15 cellular contexts compared by ENCODE assay signal in genomic region chr19:35348909-35349611, GRCh38. TPM values are rescaled to one million over a fixed set of nuclear protein-coding genes. Genes with fewer than 3 reads are reported as not detected.
DNase-seq lines count a peak whose midpoint lies in the region; ATAC-seq and TF ChIP-seq lines count a peak whose summit lies in the region.
"Had no signal": no experiment of that assay in that cellular context is flagged by ENCODE, and none has a peak within 500 bp of the region (broad histone marks: within the 10 kb centered on the region; RNA-seq: fewer than 3 reads in every experiment).

No MANE protein-coding gene starts in this region.

- H3K4me3 ChIP-seq in upper lobe of right lung (no peak overlapping the region), GM23248 (no peak overlapping the region)
- H3K4me3 ChIP-seq: cardiac muscle cell had no signal

- H3K4me1 Mint-ChIP-seq in activated naive CD4-positive, alpha-beta T cell treated with anti-CD3 and anti-CD28 coated beads, Interleukin-2, amount 50 U/mL, for 24 hours, result peaks cover 33% of the 10 kb centered on the region

- no peaks in the 10 kb centered on the region for H3K9me3 Mint-ChIP-seq in activated naive CD4-positive, alpha-beta T cell treated with anti-CD3 and anti-CD28 coated beads, Interleukin-2, amount 50 U/mL, for 24 hours

- H3K79me2 ChIP-seq in GM23248 (ENCODE audit: insufficient read depth), result no peaks in the 10 kb centered on the region

- H3K27ac ChIP-seq in upper lobe of right lung (no peak overlapping the region), GM23248 (no peak overlapping the region)
- H3K27ac ChIP-seq: cardiac muscle cell had no signal

- H4K20me1 ChIP-seq in GM23248 (ENCODE audit: insufficient read depth), result no peaks in the 10 kb centered on the region

- TF ChIP-seq CTCF in upper lobe of right lung (IDR thresholded peaks at IDR 0.05), result no peak

- no peak overlapping the region for H2AFZ ChIP-seq in GM23248

- TF ChIP-seq POLR2A in Raji (IDR thresholded peaks at IDR 0.05; ENCODE audit: insufficient read depth, low read depth, low read length), result peak; percentile 35

- H3K9me3 ChIP-seq in upper lobe of right lung, result no peaks in the 10 kb centered on the region
- no peaks in the 10 kb centered on the region for H3K9me3 ChIP-seq in GM23248 (ENCODE audit: low read depth)

- intact Hi-C loops in upper lobe of right lung (cut with DNase I), result no loop called here

- no peak overlapping the region for H3K4me2 ChIP-seq in GM23248 (ENCODE audit: unreplicated experiment)

- DNase-seq in activated naive CD4-positive, alpha-beta T cell (lab: John Stamatoyannopoulos, UW), result no peak
- DNase-seq in left lobe of liver (ENCODE audit: low spot score) (peak; percentile 40), upper lobe of right lung (peak; percentile 35), GM23248 (no peak)
- DNase-seq: NCI-H1092; stimulated activated CD4-positive, alpha-beta T cell treated with anti-CD3 and anti-CD28 coated beads, Interleukin-2, amount 100 ng/mL, for 24 hours; T-helper 2 cell had no signal

- ATAC-seq in left lobe of liver, result no peak
- ATAC-seq in upper lobe of right lung, result no peak
- ATAC-seq in HG03175 (IDR thresholded peaks at IDR 0.05; ENCODE audit: unreplicated experiment), result no peak
- no peak for ATAC-seq in GM18868 (IDR thresholded peaks at IDR 0.05; ENCODE audit: unreplicated experiment)

- WGBS in GM23248 (ENCODE audit: low coverage in 1 of 2, low lambda C conversion rate in 2 of 2, missing lambda C conversion rate in 2 of 2), 2 experiments, result 63 to 64% methylated on average over 18 of the region's 18 CpGs

- H3K4me1 ChIP-seq in upper lobe of right lung (no peaks in the 10 kb centered on the region), GM23248 (ENCODE audit: insufficient read depth) (no peaks in the 10 kb centered on the region)

- no peaks in the 10 kb centered on the region for H3K27me3 Mint-ChIP-seq in activated naive CD4-positive, alpha-beta T cell treated with anti-CD3 and anti-CD28 coated beads, Interleukin-2, amount 50 U/mL, for 24 hours

- in situ Hi-C loops in GM23248 (cut with MboI), result no loop called here

- no peaks in the 10 kb centered on the region for H3K36me3 Mint-ChIP-seq in activated naive CD4-positive, alpha-beta T cell treated with anti-CD3 and anti-CD28 coated beads, Interleukin-2, amount 50 U/mL, for 24 hours

- no peaks in the 10 kb centered on the region for H3F3A ChIP-seq in GM23248 (ENCODE audit: insufficient read depth)

- no peaks in the 10 kb centered on the region for H3K36me3 ChIP-seq in upper lobe of right lung
- no peaks in the 10 kb centered on the region for H3K36me3 ChIP-seq in GM23248 (ENCODE audit: low read depth)
- H3K36me3 ChIP-seq: cardiac muscle cell had no signal

- H3K9me2 ChIP-seq in GM23248 (ENCODE audit: insufficient read depth), result no peaks in the 10 kb centered on the region

- H3K27ac Mint-ChIP-seq in activated naive CD4-positive, alpha-beta T cell treated with anti-CD3 and anti-CD28 coated beads, Interleukin-2, amount 50 U/mL, for 24 hours, result peak overlapping the region; percentile 14

- H3K27me3 ChIP-seq in upper lobe of right lung (no peaks in the 10 kb centered on the region), GM23248 (replicated peaks; ENCODE audit: insufficient read depth) (peaks cover 11% of the 10 kb centered on the region)
- H3K27me3 ChIP-seq: cardiac muscle cell had no signal

- no peak overlapping the region for H3K9ac ChIP-seq in GM23248

- no peak overlapping the region for H3K4me3 Mint-ChIP-seq in activated naive CD4-positive, alpha-beta T cell treated with anti-CD3 and anti-CD28 coated beads, Interleukin-2, amount 50 U/mL, for 24 hours

RNA-seq across cellular contexts. Expression of gene FFAR1, which starts 1.4 kb away (rescaled TPM):
- total RNA-seq in left lobe of liver (not detected), upper lobe of right lung (not detected)
- not detected in 2 replicates for total RNA-seq in GM23248 (2014; rRNA removed; shearing (Covaris generic))
- not detected in 2 replicates for polyA plus RNA-seq in GM23248 (2016; fragmentation: Nextera tagmentation; extraction: Ambion mirVana)
- total RNA-seq: cardiac muscle cell, subcutaneous adipose tissue had no signal
- polyA plus RNA-seq: BJ had no signal

RNA-seq across cellular contexts. Expression of gene FFAR3, which starts 9.2 kb away (rescaled TPM):
- total RNA-seq in left lobe of liver (not detected), upper lobe of right lung (not detected)
- total RNA-seq in GM23248 (2014; rRNA removed; shearing (Covaris generic)), result not detected in 2 replicates
- polyA plus RNA-seq in GM23248 (2016; fragmentation: Nextera tagmentation; extraction: Ambion mirVana), result not detected in 2 replicates
- total RNA-seq: kidney epithelial cell had no signal
- polyA plus RNA-seq: BJ, cardiac muscle cell had no signal

RNA-seq across cellular contexts. Expression of gene CD22, which starts 20.1 kb away (rescaled TPM):
- total RNA-seq in left lobe of liver (1.2 TPM), upper lobe of right lung (15.8 TPM)
- total RNA-seq in GM23248 (2014; rRNA removed; shearing (Covaris generic)), result not detected in 2 replicates
- 0.16 and 0.28 TPM in 2 replicates for polyA plus RNA-seq in GM23248 (2016; fragmentation: Nextera tagmentation; extraction: Ambion mirVana)
- polyA plus RNA-seq: BJ, cardiac muscle cell had no signal

RNA-seq across cellular contexts. Expression of gene GPR42, which starts 21.8 kb away (rescaled TPM):
- total RNA-seq in left lobe of liver (not detected), upper lobe of right lung (not detected)
- not detected in 2 replicates for total RNA-seq in GM23248 (2014; rRNA removed; shearing (Covaris generic))
- polyA plus RNA-seq in GM23248 (2016; fragmentation: Nextera tagmentation; extraction: Ambion mirVana), result not detected in 2 replicates
- total RNA-seq: kidney epithelial cell had no signal
- polyA plus RNA-seq: BJ, cardiac muscle cell had no signal

RNA-seq across cellular contexts. Expression of gene MAG, which starts 57.1 kb away (rescaled TPM):
- 0.81 TPM for total RNA-seq in left lobe of liver
- not detected for total RNA-seq in upper lobe of right lung
- total RNA-seq in GM23248 (2014; rRNA removed; shearing (Covaris generic)), result not detected in 2 replicates
- not detected in 2 replicates for polyA plus RNA-seq in GM23248 (2016; fragmentation: Nextera tagmentation; extraction: Ambion mirVana)
- total RNA-seq: subcutaneous adipose tissue had no signal
- polyA plus RNA-seq: BJ had no signal

Comparison
In these comparisons a context has a peak if more than half of its experiments do, and no peak if none do; other contexts are left out.
1. DNase-seq: peak in left lobe of liver (single experiment) and upper lobe of right lung (single experiment); none in activated naive CD4-positive, alpha-beta T cell (0 of 4) and GM23248 (single experiment).